ENCODE assay signal across 1 cellular context in genomic region chr2:119487434-119488244, GRCh38.
TF ChIP-seq lines count a peak whose summit lies in the region.

No MANE protein-coding gene starts in this region.

TF ChIP-seq in HepG2, 621 proteins besides CTCF, POLR2A, EP300 and RAD21 (continued from another document and continues in another):
- TF ChIP-seq TP53 (CRISPR knock-in tag; conservative IDR thresholded peaks at IDR 0.05) (0 out of 2 replicates have a peak, but pooled peaks have one; percentile 36), SKI (IDR thresholded peaks at IDR 0.05; ENCODE audit: partially characterized antibody) (peak; percentile 35), SMARCE1 (IDR thresholded peaks at IDR 0.05; ENCODE audit: borderline replicate concordance) (no peak), ZNF33B (CRISPR knock-in tag; IDR thresholded peaks at IDR 0.05) (0 out of 2 replicates have a peak, but pooled peaks have one; percentile 9), ZNF292 (CRISPR knock-in tag; IDR thresholded peaks at IDR 0.05; ENCODE audit: borderline replicate concordance, low read depth) (peak; percentile 91; the same call in 1 of the 2 replicates), SNAPC2 (CRISPR knock-in tag; IDR thresholded peaks at IDR 0.05) (0 out of 2 replicates have a peak, but pooled peaks have one; percentile 54), TBX3 (IDR thresholded peaks at IDR 0.05; ENCODE audit: borderline replicate concordance) (0 out of 2 replicates have a peak, but pooled peaks have one; percentile 28), ZNF543 (CRISPR knock-in tag; IDR thresholded peaks at IDR 0.05) (no peak), ZFX (CRISPR knock-in tag; IDR thresholded peaks at IDR 0.05; ENCODE audit: low read depth) (peak; percentile 89), ZNF609 (CRISPR knock-in tag; IDR thresholded peaks at IDR 0.05; ENCODE audit: borderline replicate concordance) (peak; percentile 70), ZNF784 (CRISPR knock-in tag; IDR thresholded peaks at IDR 0.05; ENCODE audit: borderline replicate concordance) (0 out of 2 replicates have a peak, but pooled peaks have one; percentile 59), CC2D1A (CRISPR knock-in tag; IDR thresholded peaks at IDR 0.05) (no peak), ZBTB40 (IDR thresholded peaks at IDR 0.05) (no peak), ZBTB40 (CRISPR knock-in tag; IDR thresholded peaks at IDR 0.05) (peak; percentile 75), HBP1 (CRISPR knock-in tag; IDR thresholded peaks at IDR 0.05; ENCODE audit: low read depth) (no peak), CBFB (CRISPR knock-in tag; IDR thresholded peaks at IDR 0.05) (no peak), PRDM10 (CRISPR knock-in tag; IDR thresholded peaks at IDR 0.05; ENCODE audit: low read depth) (peak; percentile 70), ATF2 (CRISPR knock-in tag; IDR thresholded peaks at IDR 0.05) (0 out of 2 replicates have a peak, but pooled peaks have one; percentile 52), ZFAT (CRISPR knock-in tag; conservative IDR thresholded peaks at IDR 0.05) (no peak), NFKB2 (CRISPR knock-in tag; IDR thresholded peaks at IDR 0.05; ENCODE audit: borderline replicate concordance) (peak; percentile 78; the same call in 1 of the 2 replicates), XBP1 (CRISPR knock-in tag; IDR thresholded peaks at IDR 0.05) (no peak), ZGPAT (CRISPR knock-in tag; IDR thresholded peaks at IDR 0.05) (peak; percentile 59; the same call in 1 of the 2 replicates), PAXIP1 (CRISPR knock-in tag; conservative IDR thresholded peaks at IDR 0.05) (peak; percentile 96)
